In the genomic region with DNA sequence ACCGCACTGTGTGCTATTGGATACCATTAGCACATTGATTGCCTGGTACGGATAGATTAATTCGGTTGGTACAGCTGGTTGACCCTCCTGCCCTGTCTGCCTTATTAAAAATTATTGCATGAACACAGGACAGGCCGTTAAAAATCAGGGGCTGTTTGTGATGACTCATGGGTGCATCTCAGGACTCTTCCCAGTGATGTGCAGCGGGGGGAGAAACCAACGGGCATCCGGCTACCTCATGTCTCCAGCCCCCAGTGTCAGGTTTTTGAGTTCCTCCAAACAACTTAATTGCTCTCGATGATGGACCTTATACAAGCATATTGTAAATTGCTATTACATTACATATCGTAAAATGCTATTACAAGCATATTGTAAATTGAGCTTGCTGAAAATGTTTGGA, we compare ENCODE assay signal across 24 cellular contexts.
A peak's percentile ranks its signal among the peaks of the same experiment; 100 is the strongest.
DNase-seq lines count a peak whose midpoint lies in the region; ATAC-seq, FAIRE-seq and TF ChIP-seq lines count a peak whose summit lies in the region.
"Had no signal": no experiment of that assay in that cellular context is flagged by ENCODE, and none has a peak within 500 bp of the region (broad histone marks: within the 10 kb centered on the region; RNA-seq: fewer than 3 reads in every experiment).

No MANE protein-coding gene starts in this region.

- H3K4me1 Mint-ChIP-seq in WTC11 = peaks cover 55% of the 10 kb centered on the region
- H3K4me1 Mint-ChIP-seq: activated naive CD8-positive, alpha-beta T cell treated with anti-CD3 and anti-CD28 coated beads, Interleukin-2, amount 10 ng/mL, durations not matched to agents 7 days and 5 days; activated T-helper 17 cell treated with anti-CD3 and anti-CD28 coated beads, Interleukin-2, amount 50 U/mL, for 72 hours; CD8-positive, alpha-beta memory T cell; natural killer cell had no signal

- peak; percentile 54 for DNase-seq in A172 (ENCODE audit: low spot score)
- DNase-seq in GM04504 (ENCODE audit: low read depth) = peak; percentile 58
- DNase-seq in WTC11 (ENCODE audit: low spot score) = no peak
- peak; percentile 23 for DNase-seq in myocyte (ENCODE audit: low read depth)
- DNase-seq in HEK293T (ENCODE audit: extremely low spot score) = no peak
- DNase-seq in SW480 (ENCODE audit: low spot score) = no peak
- no peak for DNase-seq in H54 (ENCODE audit: insufficient read length, low spot score)
- no peak for DNase-seq in stimulated activated CD4-positive, alpha-beta T cell treated with anti-CD3 and anti-CD28 coated beads, Interleukin-2, amount 100 ng/mL, for 48 hours
- DNase-seq: activated CD4-positive, alpha-beta T cell treated with anti-CD3 and anti-CD28 coated beads for 1 hour; activated naive CD8-positive, alpha-beta T cell treated with anti-CD3 and anti-CD28 coated beads, Interleukin-2, amount 10 ng/mL, durations not matched to agents 7 days and 5 days; body of pancreas; CD8-positive, alpha-beta memory T cell; colonic mucosa; DMS79; mammary epithelial cell; natural killer cell; NCI-H1417 treated with DMSO at 0.1 percent for 48 hours; NCI-H2171 treated with DMSO at 0.1 percent for 48 hours; NCI-H774; stimulated activated CD8-positive, alpha-beta memory T cell treated with anti-CD3 and anti-CD28 coated beads, Interleukin-4, amount 100 ng/mL, for 48 hours had no signal

- FAIRE-seq in H54 (lab: Jason Lieb, UNC) = no peak
- FAIRE-seq: A549, endometrium, HepG2 had no signal

- no peak overlapping the region for H3K4me3 Mint-ChIP-seq in WTC11
- H3K4me3 Mint-ChIP-seq: activated naive CD8-positive, alpha-beta T cell treated with anti-CD3 and anti-CD28 coated beads, Interleukin-2, amount 10 ng/mL, durations not matched to agents 7 days and 5 days; activated T-helper 17 cell treated with anti-CD3 and anti-CD28 coated beads, Interleukin-2, amount 50 U/mL, for 72 hours; CD8-positive, alpha-beta memory T cell; natural killer cell had no signal

- peak overlapping the region; percentile 8 for H3K27ac Mint-ChIP-seq in WTC11
- H3K27ac Mint-ChIP-seq: activated naive CD8-positive, alpha-beta T cell treated with anti-CD3 and anti-CD28 coated beads, Interleukin-2, amount 10 ng/mL, durations not matched to agents 7 days and 5 days; activated T-helper 17 cell treated with anti-CD3 and anti-CD28 coated beads, Interleukin-2, amount 50 U/mL, for 72 hours; CD8-positive, alpha-beta memory T cell; natural killer cell had no signal

- TF ChIP-seq CTCF in WTC11 (IDR thresholded peaks at IDR 0.05) = no peak

- H3K36me3 Mint-ChIP-seq in WTC11 = peaks cover 11% of the 10 kb centered on the region
- H3K36me3 Mint-ChIP-seq: activated naive CD8-positive, alpha-beta T cell treated with anti-CD3 and anti-CD28 coated beads, Interleukin-2, amount 10 ng/mL, durations not matched to agents 7 days and 5 days; CD8-positive, alpha-beta memory T cell; natural killer cell had no signal

- no peak for ATAC-seq in WTC11
- ATAC-seq: activated T-helper 17 cell treated with anti-CD3 and anti-CD28 coated beads, Interleukin-2, amount 50 U/mL, for 72 hours; body of pancreas; HepG2; natural killer cell had no signal

- TF ChIP-seq POLR2A in H54 (IDR thresholded peaks at IDR 0.05; ENCODE audit: low read depth, low read length) = no peak

- no peaks in the 10 kb centered on the region for H3K9me3 Mint-ChIP-seq in WTC11
- H3K9me3 Mint-ChIP-seq: activated naive CD8-positive, alpha-beta T cell treated with anti-CD3 and anti-CD28 coated beads, Interleukin-2, amount 10 ng/mL, durations not matched to agents 7 days and 5 days; activated T-helper 17 cell treated with anti-CD3 and anti-CD28 coated beads, Interleukin-2, amount 50 U/mL, for 72 hours; CD8-positive, alpha-beta memory T cell; natural killer cell had no signal

- POLR2A ChIA-PET in WTC11 (lab: Charles Lee) = interaction anchor here (0.7 kb wide), 1 partner anchor 26 kb away, joined by 3 read pairs; no protein-coding TSS in a partner anchor
- POLR2A ChIA-PET in HEK293T (lab: Yijun Ruan, JAX) = no interaction called here

- H3K27me3 Mint-ChIP-seq in WTC11 (ENCODE audit: low read depth) = no peaks in the 10 kb centered on the region

- CTCF ChIA-PET in WTC11 (lab: Charles Lee) = interaction anchor here (0.8 to 2.9 kb wide), 5 partner anchors 14 to 139 kb away, joined by 3 to 11 read pairs (median 4); no protein-coding TSS in a partner anchor
- CTCF ChIA-PET in HEK293T (lab: Yijun Ruan, JAX) = no interaction called here

TF ChIP-seq in WTC11, 78 proteins besides CTCF, POLR2A, EP300 and RAD21:
- TF ChIP-seq ZNF396 (CRISPR knock-in tag; IDR thresholded peaks at IDR 0.05; ENCODE audit: borderline replicate concordance) = no peak
- TF ChIP-seq SOX15 (CRISPR knock-in tag; IDR thresholded peaks at IDR 0.05) = no peak
- TF ChIP-seq, protein P1, sequence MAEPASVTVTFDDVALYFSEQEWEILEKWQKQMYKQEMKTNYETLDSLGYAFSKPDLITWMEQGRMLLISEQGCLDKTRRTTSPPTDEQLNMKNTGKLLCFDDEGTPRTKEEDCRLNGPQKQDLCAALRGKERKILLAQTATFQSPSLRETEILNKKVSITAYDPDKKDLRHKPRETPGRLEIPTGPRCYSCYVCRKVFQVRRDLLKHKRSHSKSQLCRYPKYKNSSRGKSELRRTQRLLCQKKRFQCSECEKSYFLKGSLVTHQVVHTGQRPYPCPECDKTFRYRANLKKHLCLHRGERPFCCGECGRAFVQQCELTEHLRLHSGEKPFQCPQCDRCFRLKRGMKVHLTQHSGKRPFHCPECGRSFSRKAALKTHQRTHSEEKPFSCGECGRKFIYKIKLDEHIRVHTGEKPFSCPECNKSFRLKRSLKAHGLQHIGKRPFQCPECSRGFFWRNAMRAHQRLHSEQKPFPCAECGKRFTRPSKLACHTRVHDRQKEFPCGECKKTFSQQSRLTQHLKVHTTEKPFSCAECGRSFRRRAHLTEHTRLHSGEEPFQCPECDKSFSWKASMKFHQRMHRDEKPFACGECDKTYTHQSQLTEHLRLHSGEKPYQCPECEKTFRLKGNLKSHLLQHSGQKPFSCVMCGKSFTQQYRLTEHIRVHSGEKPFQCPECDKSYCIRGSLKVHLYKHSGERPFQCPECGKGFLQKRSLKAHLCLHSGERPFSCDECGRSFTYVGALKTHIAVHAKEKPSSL (CRISPR knock-in tag; conservative IDR thresholded peaks at IDR 0.05) = no peak
- TF ChIP-seq, protein P2, sequence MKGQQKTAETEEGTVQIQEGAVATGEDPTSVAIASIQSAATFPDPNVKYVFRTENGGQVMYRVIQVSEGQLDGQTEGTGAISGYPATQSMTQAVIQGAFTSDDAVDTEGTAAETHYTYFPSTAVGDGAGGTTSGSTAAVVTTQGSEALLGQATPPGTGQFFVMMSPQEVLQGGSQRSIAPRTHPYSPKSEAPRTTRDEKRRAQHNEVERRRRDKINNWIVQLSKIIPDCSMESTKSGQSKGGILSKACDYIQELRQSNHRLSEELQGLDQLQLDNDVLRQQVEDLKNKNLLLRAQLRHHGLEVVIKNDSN (CRISPR knock-in tag; IDR thresholded peaks at IDR 0.05) = no peak
- no peak for TF ChIP-seq SMAD3 (CRISPR knock-in tag; IDR thresholded peaks at IDR 0.05; ENCODE audit: borderline replicate concordance)
- no peak for TF ChIP-seq ZNF219 (CRISPR knock-in tag; IDR thresholded peaks at IDR 0.05; ENCODE audit: borderline replicate concordance)
TF ChIP-seq in WTC11: peak in this region for 0.

TF ChIP-seq in HEK293T, 16 proteins besides CTCF, POLR2A, EP300 and RAD21:
- TF ChIP-seq TARDBP (IDR thresholded peaks at IDR 0.05) (no peak), FOXM1 (IDR thresholded peaks at IDR 0.05; ENCODE audit: borderline replicate concordance) (no peak), CTBP1 (IDR thresholded peaks at IDR 0.05; ENCODE audit: borderline replicate concordance) (no peak), HDGF (IDR thresholded peaks at IDR 0.05; ENCODE audit: borderline replicate concordance) (no peak), ELF4 (IDR thresholded peaks at IDR 0.05) (no peak), LEF1 (IDR thresholded peaks at IDR 0.05; ENCODE audit: borderline replicate concordance) (no peak)

Comparison
In these comparisons a context has a peak if more than half of its experiments do, and no peak if none do; other contexts are left out.
1. DNase-seq: peak in A172 (single experiment), GM04504 (single experiment) and myocyte (single experiment); none in WTC11 (single experiment), HEK293T (single experiment), SW480 (single experiment), H54 (single experiment) and stimulated activated CD4-positive, alpha-beta T cell treated with anti-CD3 and anti-CD28 coated beads, Interleukin-2, amount 100 ng/mL, for 48 hours (0 of 2).